In genomic region chrX:150355898-150356297, GRCh38 we compare ENCODE assay signal across 22 cellular contexts. TPM values are rescaled to one million over a fixed set of nuclear protein-coding genes. Genes with fewer than 3 reads are reported as not detected.
"Had no signal": no experiment of that assay in that cellular context is flagged by ENCODE, and none has a peak within 500 bp of the region (broad histone marks: within the 10 kb centered on the region; RNA-seq: fewer than 3 reads in every experiment).

No MANE protein-coding gene starts in this region.

- H3K27ac ChIP-seq: RWPE1 had no signal

- H3K9me3 ChIP-seq: SK-N-SH had no signal

- ATAC-seq: Panc1, PC-3 had no signal

- DNase-seq: KBM-7; MV-4-11; NCI-H1048; NCI-H1105; NCI-H1436 treated with DMSO at 0.1 percent for 48 hours; NCI-H1694; NCI-H187 treated with DMSO at 0.1 percent for 48 hours; NCI-H2029 treated with DMSO at 0.1 percent for 48 hours; NCI-H2171; NCI-H226; NCI-H446; NCI-H510A; NCI-H524 treated with DMSO at 0.1 percent for 48 hours; NCI-H69; NCI-H774; NK-92 treated with Interleukin-12 subunit alpha and Interleukin-12 subunit beta, amount 100 ng/mL, for 24 hours; PC-3; SHP77; SK-N-SH had no signal

RNA-seq across cellular contexts. Expression of gene MAMLD1, which starts 7.2 kb away (rescaled TPM):
- total RNA-seq: OCI-LY7 had no signal
